10 cellular contexts compared by ENCODE assay signal in the genomic region with DNA sequence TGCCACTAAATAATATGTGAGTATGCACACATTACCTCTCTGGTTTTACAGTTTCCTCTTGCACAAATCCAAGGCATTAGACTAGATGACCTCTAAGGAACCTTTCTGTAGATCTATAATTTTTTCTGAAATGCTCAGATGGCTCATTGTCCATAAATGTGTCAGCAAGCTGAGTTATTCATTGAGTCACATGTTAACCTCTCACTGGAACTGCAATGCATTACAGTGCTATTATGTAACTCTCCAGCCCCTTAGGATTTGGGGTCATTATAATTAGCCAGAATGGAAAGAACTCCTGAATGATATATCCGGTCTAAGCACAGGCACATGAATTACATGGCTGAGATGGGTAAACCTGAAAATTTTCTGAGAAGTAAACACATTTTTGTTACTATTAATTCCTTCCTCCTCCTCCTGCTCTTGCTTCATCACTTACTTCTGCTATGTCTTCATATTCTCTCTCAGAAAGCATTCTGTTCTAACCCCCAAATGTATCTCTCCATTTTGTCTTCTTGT. TPM values are rescaled to one million over a fixed set of nuclear protein-coding genes. Genes with fewer than 3 reads are reported as not detected.
DNase-seq lines count a peak whose midpoint lies in the region; ATAC-seq and TF ChIP-seq lines count a peak whose summit lies in the region.
"Had no signal": no experiment of that assay in that cellular context is flagged by ENCODE, and none has a peak within 500 bp of the region (broad histone marks: within the 10 kb centered on the region; RNA-seq: fewer than 3 reads in every experiment).

No MANE protein-coding gene starts in this region.

- 50 to 79% methylated on average over 1 of the region's 1 CpG for WGBS in upper lobe of left lung, 2 donors

- H3K4me3 ChIP-seq in upper lobe of left lung = no peak overlapping the region
- no peak overlapping the region for H3K4me3 ChIP-seq in Karpas-422 (ENCODE audit: low read length)
- H3K4me3 ChIP-seq: BLaER1 had no signal

- peaks cover 3 to 20% (median 15%) of the 10 kb centered on the region in 4 donors for H3K4me1 ChIP-seq in upper lobe of left lung
- H3K4me1 ChIP-seq in Karpas-422 (ENCODE audit: low read length) = peaks cover 3% of the 10 kb centered on the region; the same call in 1 of the 2 replicates

- no peaks in the 10 kb centered on the region for H4K20me1 ChIP-seq in Karpas-422 (ENCODE audit: insufficient read depth, low read depth, low read length)
- H4K20me1 ChIP-seq: BLaER1 had no signal

- DNase-seq in activated naive CD4-positive, alpha-beta T cell treated with anti-CD3 and anti-CD28 coated beads, Interleukin-2, amount 50 U/mL, for 72 hours (ENCODE audit: low spot score in 2 of 2) = no peak
- no peak for DNase-seq in activated naive CD4-positive, alpha-beta T cell treated with anti-CD3 and anti-CD28 coated beads, Interleukin-2, amount 10 ng/mL, durations not matched to agents 7 days and 5 days
- DNase-seq in dedifferentiated amniotic fluid mesenchymal stem cell (ENCODE audit: extremely low spot score) (peak; percentile 45), upper lobe of left lung (no peak), activated gamma-delta T cell treated with Interleukin-2 at 50 U/mL for 16 hours (no peak), chondrocyte (ENCODE audit: low spot score) (no peak), Karpas-422 (no peak)
- DNase-seq: midbrain had no signal

- H3K27ac Mint-ChIP-seq in activated naive CD4-positive, alpha-beta T cell treated with anti-CD3 and anti-CD28 coated beads, Interleukin-2, amount 50 U/mL, for 72 hours = no peak overlapping the region
- H3K27ac Mint-ChIP-seq in activated naive CD4-positive, alpha-beta T cell treated with anti-CD3 and anti-CD28 coated beads, Interleukin-2, amount 10 ng/mL, durations not matched to agents 7 days and 5 days = no peak overlapping the region
- no peak overlapping the region for H3K27ac Mint-ChIP-seq in chondrocyte (ENCODE audit: unreplicated experiment)

- TF ChIP-seq POLR2A in upper lobe of left lung (IDR thresholded peaks at IDR 0.05) = no peak

- CTCF ChIA-PET in activated naive CD4-positive, alpha-beta T cell treated with anti-CD3 and anti-CD28 coated beads, Interleukin-2, amount 10 ng/mL, durations not matched to agents 7 days and 5 days (lab: Charles Lee) = interaction anchor here (0.6 to 1.4 kb wide), 2 partner anchors 24 to 83 kb away, joined by 3 read pairs; no protein-coding TSS in a partner anchor

- H3K27me3 ChIP-seq in upper lobe of left lung = no peaks in the 10 kb centered on the region
- no peaks in the 10 kb centered on the region for H3K27me3 ChIP-seq in Karpas-422 (ENCODE audit: low read length)
- H3K27me3 ChIP-seq: BLaER1 had no signal

- peaks cover 0 to 10% of the 10 kb centered on the region in 2 donors for H3K36me3 Mint-ChIP-seq in activated naive CD4-positive, alpha-beta T cell treated with anti-CD3 and anti-CD28 coated beads, Interleukin-2, amount 50 U/mL, for 72 hours
- no peaks in the 10 kb centered on the region for H3K36me3 Mint-ChIP-seq in activated naive CD4-positive, alpha-beta T cell treated with anti-CD3 and anti-CD28 coated beads, Interleukin-2, amount 10 ng/mL, durations not matched to agents 7 days and 5 days
- H3K36me3 Mint-ChIP-seq in chondrocyte (ENCODE audit: low read depth) = no peaks in the 10 kb centered on the region

- no peaks in the 10 kb centered on the region for H3K27me3 Mint-ChIP-seq in activated naive CD4-positive, alpha-beta T cell treated with anti-CD3 and anti-CD28 coated beads, Interleukin-2, amount 10 ng/mL, durations not matched to agents 7 days and 5 days
- no peaks in the 10 kb centered on the region for H3K27me3 Mint-ChIP-seq in chondrocyte (ENCODE audit: low read depth)

- no peaks in the 10 kb centered on the region for H3K9me3 ChIP-seq in upper lobe of left lung
- no peaks in the 10 kb centered on the region for H3K9me3 ChIP-seq in Karpas-422 (ENCODE audit: low read length)
- H3K9me3 ChIP-seq: BLaER1 had no signal

- H3K9me2 ChIP-seq in Karpas-422 (replicated peaks; ENCODE audit: insufficient read depth, low read length) = no peaks in the 10 kb centered on the region

- no peaks in the 10 kb centered on the region for H3K36me3 ChIP-seq in upper lobe of left lung
- H3K36me3 ChIP-seq in Karpas-422 (ENCODE audit: insufficient read depth, low read length) = no peaks in the 10 kb centered on the region
- H3K36me3 ChIP-seq: BLaER1 had no signal

- no peak overlapping the region for H3K9ac ChIP-seq in Karpas-422 (ENCODE audit: low read length)
- H3K9ac ChIP-seq: BLaER1 had no signal

- ATAC-seq in activated naive CD4-positive, alpha-beta T cell treated with anti-CD3 and anti-CD28 coated beads, Interleukin-2, amount 50 U/mL, for 72 hours = peak; percentile 36 to 46
- peak; percentile 42 for ATAC-seq in HG03442 (IDR thresholded peaks at IDR 0.05; ENCODE audit: unreplicated experiment)
- peak in 1 of 2 donors; percentile 83 for ATAC-seq in upper lobe of left lung (ENCODE audit: low FRiP score in 2 of 2)

- TF ChIP-seq CTCF in upper lobe of left lung (IDR thresholded peaks at IDR 0.05) (no peak), chondrocyte (IDR thresholded peaks at IDR 0.05) (no peak)

- no peak for TF ChIP-seq EP300 in upper lobe of left lung (IDR thresholded peaks at IDR 0.05)

- no peak overlapping the region for H3K4me3 Mint-ChIP-seq in activated naive CD4-positive, alpha-beta T cell treated with anti-CD3 and anti-CD28 coated beads, Interleukin-2, amount 10 ng/mL, durations not matched to agents 7 days and 5 days
- H3K4me3 Mint-ChIP-seq in chondrocyte (ENCODE audit: unreplicated experiment) = no peak overlapping the region

- peaks cover 12% of the 10 kb centered on the region for H3K4me1 Mint-ChIP-seq in activated naive CD4-positive, alpha-beta T cell treated with anti-CD3 and anti-CD28 coated beads, Interleukin-2, amount 10 ng/mL, durations not matched to agents 7 days and 5 days
- H3K4me1 Mint-ChIP-seq in chondrocyte (ENCODE audit: low read depth) = peaks cover 37% of the 10 kb centered on the region

- no peaks in the 10 kb centered on the region for H3K79me2 ChIP-seq in Karpas-422 (ENCODE audit: low read length)

- H3K9me3 Mint-ChIP-seq in activated naive CD4-positive, alpha-beta T cell treated with anti-CD3 and anti-CD28 coated beads, Interleukin-2, amount 50 U/mL, for 72 hours = peaks cover 4 to 12% of the 10 kb centered on the region in 2 donors
- H3K9me3 Mint-ChIP-seq in activated naive CD4-positive, alpha-beta T cell treated with anti-CD3 and anti-CD28 coated beads, Interleukin-2, amount 10 ng/mL, durations not matched to agents 7 days and 5 days = no peaks in the 10 kb centered on the region
- no peaks in the 10 kb centered on the region for H3K9me3 Mint-ChIP-seq in chondrocyte (ENCODE audit: low read depth)

- H2AFZ ChIP-seq in Karpas-422 (ENCODE audit: low read length) = no peak overlapping the region

- H3K4me2 ChIP-seq in Karpas-422 (ENCODE audit: low read depth, low read length, poor library complexity, severe bottlenecking) = no peak overlapping the region

- H3K27ac ChIP-seq in upper lobe of left lung (peak overlapping the region in 3 of 4 donors; percentile 18 to 54 (median 39)), Karpas-422 (ENCODE audit: low read length) (no peak overlapping the region)
- H3K27ac ChIP-seq: BLaER1 had no signal

RNA-seq across cellular contexts. Expression of gene DRAM1, which starts 20.3 kb away (rescaled TPM):
- total RNA-seq in activated naive CD4-positive, alpha-beta T cell treated with anti-CD3 and anti-CD28 coated beads, Interleukin-2, amount 50 U/mL, for 72 hours = 1 to 10 TPM; 5.1 to 5.6 TPM
- 100 to 1,000 TPM in 5 of 6 donors, 10 to 100 TPM in 1; 28.9 to 203 (median 142) TPM for total RNA-seq in upper lobe of left lung
- 7.0 to 11.6 TPM (median 9.3 TPM) in 3 replicates for total RNA-seq in chondrocyte
- not detected in 2 replicates for total RNA-seq in Karpas-422 (2014; rRNA removed; shearing (Covaris generic); ENCODE audit: low replicate concordance)

RNA-seq across cellular contexts. Expression of gene GNPTAB, which starts 26.3 kb away (rescaled TPM):
- 10 to 100 TPM; 22.2 to 48.0 TPM for total RNA-seq in activated naive CD4-positive, alpha-beta T cell treated with anti-CD3 and anti-CD28 coated beads, Interleukin-2, amount 50 U/mL, for 72 hours
- 10 to 100 TPM; 45.8 to 73.3 (median 57.5) TPM for total RNA-seq in upper lobe of left lung
- 25.9 to 28.8 TPM (median 27.8 TPM) in 3 replicates for total RNA-seq in chondrocyte
- total RNA-seq in Karpas-422 (2014; rRNA removed; shearing (Covaris generic); ENCODE audit: low replicate concordance) = 10.0 and 11.6 TPM in 2 replicates
